ENCODE assay signal across 8 cellular contexts in the genomic region with DNA sequence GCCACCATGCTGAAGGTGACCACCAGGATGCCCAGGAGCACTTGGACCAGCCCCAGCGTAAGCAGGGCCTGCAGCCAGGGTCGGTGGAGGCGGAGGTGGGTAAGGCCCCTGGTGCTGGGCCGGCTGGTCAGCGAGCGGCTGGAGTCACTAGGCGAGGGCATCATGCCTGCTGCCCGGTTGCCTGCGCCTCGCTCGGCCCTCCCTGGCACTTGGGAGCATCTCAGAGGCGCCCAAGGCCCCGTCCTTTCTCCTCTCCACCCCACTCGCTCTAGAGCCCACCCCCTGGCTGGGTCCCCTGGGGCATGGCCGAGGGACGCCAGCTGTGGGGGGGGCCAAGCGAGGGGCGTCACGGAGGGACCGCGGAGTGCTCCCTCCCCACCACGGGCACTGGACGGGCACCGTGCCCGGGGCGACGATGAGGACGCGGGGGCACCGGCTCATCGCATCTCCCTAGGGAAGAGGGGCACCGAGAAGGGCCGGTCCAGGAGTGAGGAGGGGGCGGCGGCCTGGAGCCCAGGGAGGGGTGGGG. TPM values are rescaled to one million over a fixed set of nuclear protein-coding genes. Genes with fewer than 3 reads are reported as not detected.
DNase-seq lines count a peak whose midpoint lies in the region; ATAC-seq and TF ChIP-seq lines count a peak whose summit lies in the region.

No MANE protein-coding gene starts in this region.

- no peaks in the 10 kb centered on the region for H3K27me3 ChIP-seq in cardiac muscle cell

- no peaks in the 10 kb centered on the region for H3K9me3 ChIP-seq in cardiac muscle cell (ENCODE audit: low read depth)

- no peak for DNase-seq in activated CD8-positive, alpha-beta memory T cell treated with anti-CD3 and anti-CD28 coated beads, Interleukin-2, amount 10 ng/mL, durations not matched to agents 7 days and 5 days
- no peak for DNase-seq in activated CD8-positive, alpha-beta memory T cell treated with anti-CD3 and anti-CD28 coated beads, Interleukin-2, amount 50 U/mL, for 4 hours
- no peak for DNase-seq in WTC11 (ENCODE audit: low spot score)
- no peak for DNase-seq in cardiac muscle cell (ENCODE audit: low read depth in 1 of 2, low spot score in 1 of 2)
- DNase-seq in retina = peak; percentile 64

- H3K4me3 Mint-ChIP-seq in activated CD8-positive, alpha-beta memory T cell treated with anti-CD3 and anti-CD28 coated beads, Interleukin-2, amount 10 ng/mL, durations not matched to agents 7 days and 5 days = peak overlapping the region; percentile 71
- peak overlapping the region; percentile 80 for H3K4me3 Mint-ChIP-seq in WTC11

- peaks cover 30% of the 10 kb centered on the region for H3K4me1 ChIP-seq in cardiac muscle cell (ENCODE audit: low read depth)

- H3K27ac ChIP-seq in cardiac muscle cell = peak overlapping the region; percentile 69

- H3K9me3 Mint-ChIP-seq in activated CD8-positive, alpha-beta memory T cell treated with anti-CD3 and anti-CD28 coated beads, Interleukin-2, amount 10 ng/mL, durations not matched to agents 7 days and 5 days (ENCODE audit: low read depth) = no peaks in the 10 kb centered on the region
- H3K9me3 Mint-ChIP-seq in WTC11 = no peaks in the 10 kb centered on the region

- H3K4me3 ChIP-seq in cardiac muscle cell = peak overlapping the region; percentile 70

- no peak for ATAC-seq in activated CD8-positive, alpha-beta memory T cell treated with anti-CD3 and anti-CD28 coated beads, Interleukin-2, amount 10 ng/mL, durations not matched to agents 7 days and 5 days
- ATAC-seq in WTC11 (0 out of 2 replicates have a peak, but pooled peaks have one; percentile 0), HG02759 (IDR thresholded peaks at IDR 0.05; ENCODE audit: unreplicated experiment) (no peak), GM19452 (IDR thresholded peaks at IDR 0.05; ENCODE audit: unreplicated experiment) (no peak), HG03432 (IDR thresholded peaks at IDR 0.05; ENCODE audit: unreplicated experiment) (no peak)

- CTCF ChIA-PET in activated CD8-positive, alpha-beta memory T cell treated with anti-CD3 and anti-CD28 coated beads, Interleukin-2, amount 10 ng/mL, durations not matched to agents 7 days and 5 days (lab: Charles Lee) = interaction anchor here (0.6 to 3.4 kb wide), 4 partner anchors 17 to 69 kb away, joined by 3 to 12 read pairs (median 4); no protein-coding TSS in a partner anchor
- CTCF ChIA-PET in WTC11 (lab: Charles Lee) = interaction anchor here (1.0 to 1.8 kb wide), 8 partner anchors 19 to 81 kb away, joined by 3 to 9 read pairs (median 6); a partner anchor contains a TSS

- peaks cover 31% of the 10 kb centered on the region for H3K4me1 Mint-ChIP-seq in activated CD8-positive, alpha-beta memory T cell treated with anti-CD3 and anti-CD28 coated beads, Interleukin-2, amount 10 ng/mL, durations not matched to agents 7 days and 5 days
- peaks cover 23% of the 10 kb centered on the region for H3K4me1 Mint-ChIP-seq in WTC11

- TF ChIP-seq CTCF in WTC11 (IDR thresholded peaks at IDR 0.05) (no peak), cardiac muscle cell (IDR thresholded peaks at IDR 0.05; ENCODE audit: low read depth, low read length) (no peak)

- no peak overlapping the region for H3K27ac Mint-ChIP-seq in activated CD8-positive, alpha-beta memory T cell treated with anti-CD3 and anti-CD28 coated beads, Interleukin-2, amount 10 ng/mL, durations not matched to agents 7 days and 5 days
- H3K27ac Mint-ChIP-seq in WTC11 = no peak overlapping the region

- H3K27me3 Mint-ChIP-seq in activated CD8-positive, alpha-beta memory T cell treated with anti-CD3 and anti-CD28 coated beads, Interleukin-2, amount 10 ng/mL, durations not matched to agents 7 days and 5 days = no peaks in the 10 kb centered on the region
- H3K27me3 Mint-ChIP-seq in WTC11 (ENCODE audit: low read depth) = no peaks in the 10 kb centered on the region

- POLR2A ChIA-PET in WTC11 (lab: Charles Lee) = interaction anchor here (0.5 to 1.0 kb wide), 3 partner anchors 12 to 1094 kb away, joined by 3 to 4 read pairs (median 4); no protein-coding TSS in a partner anchor

- H3K36me3 Mint-ChIP-seq in activated CD8-positive, alpha-beta memory T cell treated with anti-CD3 and anti-CD28 coated beads, Interleukin-2, amount 10 ng/mL, durations not matched to agents 7 days and 5 days = peaks cover 13% of the 10 kb centered on the region
- H3K36me3 Mint-ChIP-seq in WTC11 = peaks cover 16% of the 10 kb centered on the region

- peaks cover 4% of the 10 kb centered on the region for H3K36me3 ChIP-seq in cardiac muscle cell

TF ChIP-seq in WTC11, 78 proteins besides CTCF, POLR2A, EP300 and RAD21 (continues in another document):
- TF ChIP-seq OVOL2 (CRISPR knock-in tag; IDR thresholded peaks at IDR 0.05; ENCODE audit: borderline replicate concordance) (no peak), CBFB (CRISPR knock-in tag; IDR thresholded peaks at IDR 0.05; ENCODE audit: low read depth) (no peak), FOXK1 (CRISPR knock-in tag; IDR thresholded peaks at IDR 0.05) (0 out of 2 replicates have a peak, but pooled peaks have one; percentile 4), ZBTB21 (CRISPR knock-in tag; IDR thresholded peaks at IDR 0.05; ENCODE audit: borderline replicate concordance) (0 out of 2 replicates have a peak, but pooled peaks have one; percentile 11), SP1 (CRISPR knock-in tag; conservative IDR thresholded peaks at IDR 0.05) (no peak), EMX1 (CRISPR knock-in tag; IDR thresholded peaks at IDR 0.05) (no peak), ZNF138 (CRISPR knock-in tag; conservative IDR thresholded peaks at IDR 0.05) (no peak), SOX15 (CRISPR knock-in tag; IDR thresholded peaks at IDR 0.05) (no peak), CREM (CRISPR knock-in tag; IDR thresholded peaks at IDR 0.05) (no peak)
- TF ChIP-seq, protein P1, sequence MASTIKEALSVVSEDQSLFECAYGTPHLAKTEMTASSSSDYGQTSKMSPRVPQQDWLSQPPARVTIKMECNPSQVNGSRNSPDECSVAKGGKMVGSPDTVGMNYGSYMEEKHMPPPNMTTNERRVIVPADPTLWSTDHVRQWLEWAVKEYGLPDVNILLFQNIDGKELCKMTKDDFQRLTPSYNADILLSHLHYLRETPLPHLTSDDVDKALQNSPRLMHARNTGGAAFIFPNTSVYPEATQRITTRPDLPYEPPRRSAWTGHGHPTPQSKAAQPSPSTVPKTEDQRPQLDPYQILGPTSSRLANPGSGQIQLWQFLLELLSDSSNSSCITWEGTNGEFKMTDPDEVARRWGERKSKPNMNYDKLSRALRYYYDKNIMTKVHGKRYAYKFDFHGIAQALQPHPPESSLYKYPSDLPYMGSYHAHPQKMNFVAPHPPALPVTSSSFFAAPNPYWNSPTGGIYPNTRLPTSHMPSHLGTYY (CRISPR knock-in tag; IDR thresholded peaks at IDR 0.05) = no peak
- TF ChIP-seq, protein P2, sequence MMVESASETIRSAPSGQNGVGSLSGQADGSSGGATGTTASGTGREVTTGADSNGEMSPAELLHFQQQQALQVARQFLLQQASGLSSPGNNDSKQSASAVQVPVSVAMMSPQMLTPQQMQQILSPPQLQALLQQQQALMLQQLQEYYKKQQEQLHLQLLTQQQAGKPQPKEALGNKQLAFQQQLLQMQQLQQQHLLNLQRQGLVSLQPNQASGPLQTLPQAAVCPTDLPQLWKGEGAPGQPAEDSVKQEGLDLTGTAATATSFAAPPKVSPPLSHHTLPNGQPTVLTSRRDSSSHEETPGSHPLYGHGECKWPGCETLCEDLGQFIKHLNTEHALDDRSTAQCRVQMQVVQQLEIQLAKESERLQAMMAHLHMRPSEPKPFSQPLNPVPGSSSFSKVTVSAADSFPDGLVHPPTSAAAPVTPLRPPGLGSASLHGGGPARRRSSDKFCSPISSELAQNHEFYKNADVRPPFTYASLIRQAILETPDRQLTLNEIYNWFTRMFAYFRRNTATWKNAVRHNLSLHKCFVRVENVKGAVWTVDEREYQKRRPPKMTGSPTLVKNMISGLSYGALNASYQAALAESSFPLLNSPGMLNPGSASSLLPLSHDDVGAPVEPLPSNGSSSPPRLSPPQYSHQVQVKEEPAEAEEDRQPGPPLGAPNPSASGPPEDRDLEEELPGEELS (CRISPR knock-in tag; IDR thresholded peaks at IDR 0.05) = no peak; the same call in 1 of the 2 replicates
- TF ChIP-seq, protein P3, sequence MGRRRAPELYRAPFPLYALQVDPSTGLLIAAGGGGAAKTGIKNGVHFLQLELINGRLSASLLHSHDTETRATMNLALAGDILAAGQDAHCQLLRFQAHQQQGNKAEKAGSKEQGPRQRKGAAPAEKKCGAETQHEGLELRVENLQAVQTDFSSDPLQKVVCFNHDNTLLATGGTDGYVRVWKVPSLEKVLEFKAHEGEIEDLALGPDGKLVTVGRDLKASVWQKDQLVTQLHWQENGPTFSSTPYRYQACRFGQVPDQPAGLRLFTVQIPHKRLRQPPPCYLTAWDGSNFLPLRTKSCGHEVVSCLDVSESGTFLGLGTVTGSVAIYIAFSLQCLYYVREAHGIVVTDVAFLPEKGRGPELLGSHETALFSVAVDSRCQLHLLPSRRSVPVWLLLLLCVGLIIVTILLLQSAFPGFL (CRISPR knock-in tag; IDR thresholded peaks at IDR 0.05; ENCODE audit: borderline replicate concordance) = no peak

RNA-seq across cellular contexts. Expression of a gene that starts 0.5 kb away (rescaled TPM):
- total RNA-seq in activated CD8-positive, alpha-beta memory T cell treated with anti-CD3 and anti-CD28 coated beads, Interleukin-2, amount 10 ng/mL, durations not matched to agents 7 days and 5 days = 10 to 100 TPM; 30.7 to 32.3 TPM
- total RNA-seq in WTC11 (2021) (65.3 to 67.8 TPM (median 66.6 TPM) in 3 replicates), cardiac muscle cell (39.5 and 46.2 TPM in 2 replicates)
- 42.0 and 59.2 TPM in 2 replicates for polyA plus RNA-seq in cardiac muscle cell

RNA-seq across cellular contexts. Expression of a gene that starts 7.4 kb away (rescaled TPM):
- 100 to 1,000 TPM in 1 of 2 experiments, 10 to 100 TPM in 1; 82.0 to 108 TPM for total RNA-seq in activated CD8-positive, alpha-beta memory T cell treated with anti-CD3 and anti-CD28 coated beads, Interleukin-2, amount 10 ng/mL, durations not matched to agents 7 days and 5 days
- 50.0 to 58.8 TPM (median 52.2 TPM) in 3 replicates for total RNA-seq in WTC11 (2021)
- 67.3 and 109 TPM in 2 replicates for total RNA-seq in cardiac muscle cell
- polyA plus RNA-seq in cardiac muscle cell = 100 and 172 TPM in 2 replicates

RNA-seq across cellular contexts. Expression of a gene that starts 18.5 kb away (rescaled TPM):
- 100 to 1,000 TPM in 1 of 2 experiments, 10 to 100 TPM in 1; 94.8 to 108 TPM for total RNA-seq in activated CD8-positive, alpha-beta memory T cell treated with anti-CD3 and anti-CD28 coated beads, Interleukin-2, amount 10 ng/mL, durations not matched to agents 7 days and 5 days
- 68.2 to 74.9 TPM (median 74.4 TPM) in 3 replicates for total RNA-seq in WTC11 (2021)
- total RNA-seq in cardiac muscle cell = 57.3 and 65.3 TPM in 2 replicates
- 45.1 and 68.5 TPM in 2 replicates for polyA plus RNA-seq in cardiac muscle cell

RNA-seq across cellular contexts. Expression of a gene that starts 22.5 kb away (rescaled TPM):
- 1 to 10 TPM; 5.4 to 6.1 TPM for total RNA-seq in activated CD8-positive, alpha-beta memory T cell treated with anti-CD3 and anti-CD28 coated beads, Interleukin-2, amount 10 ng/mL, durations not matched to agents 7 days and 5 days
- total RNA-seq in WTC11 (2021) (5.9 to 7.3 TPM (median 6.3 TPM) in 3 replicates), cardiac muscle cell (1.7 and 3.5 TPM in 2 replicates)
- 3.7 and 12.9 TPM in 2 replicates for polyA plus RNA-seq in cardiac muscle cell

RNA-seq across cellular contexts. Expression of a gene that starts 46.3 kb away (rescaled TPM):
- 10 to 100 TPM; 39.0 to 48.6 TPM for total RNA-seq in activated CD8-positive, alpha-beta memory T cell treated with anti-CD3 and anti-CD28 coated beads, Interleukin-2, amount 10 ng/mL, durations not matched to agents 7 days and 5 days
- total RNA-seq in WTC11 (2021) (57.5 to 62.8 TPM (median 60.4 TPM) in 3 replicates), cardiac muscle cell (24.7 and 45.0 TPM in 2 replicates)
- polyA plus RNA-seq in cardiac muscle cell = 31.9 and 50.2 TPM in 2 replicates
